15 cellular contexts compared by ENCODE assay signal in genomic region chr3:39226106-39226741, GRCh38. TPM values are rescaled to one million over a fixed set of nuclear protein-coding genes. Genes with fewer than 3 reads are reported as not detected.
DNase-seq lines count a peak whose midpoint lies in the region; ATAC-seq and TF ChIP-seq lines count a peak whose summit lies in the region.
"Had no signal": no experiment of that assay in that cellular context is flagged by ENCODE, and none has a peak within 500 bp of the region (broad histone marks: within the 10 kb centered on the region; RNA-seq: fewer than 3 reads in every experiment).

No MANE protein-coding gene starts in this region.

- peaks cover 15% of the 10 kb centered on the region for H3K4me1 Mint-ChIP-seq in stimulated activated memory B cell treated with anti-CD40 and anti-IgM and Interleukin-4, amounts not matched to agents 10 μg/mL and 1 μg/mL and 100 μg/mL, for 72 hours
- peaks cover 0 to 33% (median 2%) of the 10 kb centered on the region in 4 donors for H3K4me1 Mint-ChIP-seq in naive thymus-derived CD8-positive, alpha-beta T cell
- H3K4me1 Mint-ChIP-seq: activated CD4-positive, alpha-beta T cell treated with anti-CD3 and anti-CD28 coated beads for 36 hours had no signal

- peak overlapping the region; percentile 30 for H3K9ac ChIP-seq in OCI-LY3 (ENCODE audit: low read length)

- H3K4me2 ChIP-seq in OCI-LY3 (ENCODE audit: low read length) = peak overlapping the region; percentile 89

- no peaks in the 10 kb centered on the region for H3K36me3 ChIP-seq in OCI-LY3 (replicated peaks; ENCODE audit: low read depth, low read length)

- no peak for TF ChIP-seq CTCF in OCI-LY3 (IDR thresholded peaks at IDR 0.05; ENCODE audit: low read depth, low read length)

- H3K4me3 Mint-ChIP-seq in stimulated activated memory B cell treated with anti-CD40 and anti-IgM and Interleukin-4, amounts not matched to agents 10 μg/mL and 1 μg/mL and 100 μg/mL, for 72 hours = no peak overlapping the region
- peak overlapping the region in 1 of 10 donors; percentile 3 for H3K4me3 Mint-ChIP-seq in naive thymus-derived CD8-positive, alpha-beta T cell
- H3K4me3 Mint-ChIP-seq: activated CD4-positive, alpha-beta T cell treated with anti-CD3 and anti-CD28 coated beads for 36 hours; CD8-positive, alpha-beta T cell had no signal

- no peaks in the 10 kb centered on the region for H3K9me3 Mint-ChIP-seq in stimulated activated memory B cell treated with anti-CD40 and anti-IgM and Interleukin-4, amounts not matched to agents 10 μg/mL and 1 μg/mL and 100 μg/mL, for 72 hours
- peaks cover 0 to 1% (median 0%) of the 10 kb centered on the region in 9 donors for H3K9me3 Mint-ChIP-seq in naive thymus-derived CD8-positive, alpha-beta T cell
- H3K9me3 Mint-ChIP-seq: CD8-positive, alpha-beta T cell had no signal

- no peak overlapping the region for H3K27ac Mint-ChIP-seq in stimulated activated memory B cell treated with anti-CD40 and anti-IgM and Interleukin-4, amounts not matched to agents 10 μg/mL and 1 μg/mL and 100 μg/mL, for 72 hours
- H3K27ac Mint-ChIP-seq in naive thymus-derived CD8-positive, alpha-beta T cell = no peak overlapping the region
- H3K27ac Mint-ChIP-seq: activated CD4-positive, alpha-beta T cell treated with anti-CD3 and anti-CD28 coated beads for 36 hours; CD8-positive, alpha-beta T cell had no signal

- no peaks in the 10 kb centered on the region for H3K36me3 Mint-ChIP-seq in stimulated activated memory B cell treated with anti-CD40 and anti-IgM and Interleukin-4, amounts not matched to agents 10 μg/mL and 1 μg/mL and 100 μg/mL, for 72 hours
- peaks cover 0 to 3% (median 0%) of the 10 kb centered on the region in 3 donors for H3K36me3 Mint-ChIP-seq in naive thymus-derived CD8-positive, alpha-beta T cell
- H3K36me3 Mint-ChIP-seq: CD8-positive, alpha-beta T cell had no signal

- H3K9me3 ChIP-seq in OCI-LY3 (ENCODE audit: insufficient read depth, low read length) = no peaks in the 10 kb centered on the region

- no peaks in the 10 kb centered on the region for H4K20me1 ChIP-seq in OCI-LY3 (ENCODE audit: insufficient read depth, low read length)

- POLR2A ChIA-PET in naive thymus-derived CD8-positive, alpha-beta T cell (lab: Charles Lee) = no interaction called here

- H3K27ac ChIP-seq in OCI-LY3 (ENCODE audit: low read length) = peak overlapping the region; percentile 29

- H3K4me3 ChIP-seq in OCI-LY3 (ENCODE audit: low read length) = peak overlapping the region; percentile 57

- H2AFZ ChIP-seq in OCI-LY3 (ENCODE audit: low read depth, low read length) = no peak overlapping the region

- peaks cover 19% of the 10 kb centered on the region for H3K4me1 ChIP-seq in OCI-LY3 (ENCODE audit: low read length)

- H3K27me3 Mint-ChIP-seq in stimulated activated memory B cell treated with anti-CD40 and anti-IgM and Interleukin-4, amounts not matched to agents 10 μg/mL and 1 μg/mL and 100 μg/mL, for 72 hours = peaks cover 6% of the 10 kb centered on the region
- H3K27me3 Mint-ChIP-seq in naive thymus-derived CD8-positive, alpha-beta T cell = peaks cover 0 to 2% (median 0%) of the 10 kb centered on the region in 5 donors

- H3K79me2 ChIP-seq in OCI-LY3 (ENCODE audit: low read length) = no peaks in the 10 kb centered on the region

- no peak for DNase-seq in NCI-H2029 treated with DMSO at 0.1 percent for 48 hours (lab: John Stamatoyannopoulos, UW)
- no peak for DNase-seq in stimulated activated CD4-positive, alpha-beta T cell treated with anti-CD3 and anti-CD28 coated beads, Interleukin-4, amount 100 ng/mL, for 4 hours
- DNase-seq in naive thymus-derived CD8-positive, alpha-beta T cell = no peak
- DNase-seq: activated CD4-positive, alpha-beta T cell treated with anti-CD3 and anti-CD28 coated beads for 36 hours; activated T-cell treated with anti-CD3 and anti-CD28 coated beads, Interleukin-2, amount 50 U/mL, for 48 hours; CD8-positive, alpha-beta T cell; mesenchymal stem cell; NCI-H226; occipital lobe; T-helper 1 cell had no signal

- H3K27me3 ChIP-seq in OCI-LY3 (ENCODE audit: low read depth, low read length) = peaks cover 8% of the 10 kb centered on the region

- peak; percentile 71 for ATAC-seq in GM18907 (IDR thresholded peaks at IDR 0.05; ENCODE audit: unreplicated experiment)
- peak; percentile 74 for ATAC-seq in HG03135 (IDR thresholded peaks at IDR 0.05; ENCODE audit: unreplicated experiment)
- ATAC-seq in stimulated activated memory B cell treated with anti-CD40 and anti-IgM and Interleukin-4, amounts not matched to agents 10 μg/mL and 1 μg/mL and 100 μg/mL, for 72 hours = peak; percentile 73
- ATAC-seq in naive thymus-derived CD8-positive, alpha-beta T cell = no peak
- ATAC-seq: activated CD4-positive, alpha-beta T cell treated with anti-CD3 and anti-CD28 coated beads for 36 hours; CD8-positive, alpha-beta T cell had no signal

RNA-seq across cellular contexts. Expression of gene XIRP1, which starts 33.8 kb away (rescaled TPM):
- total RNA-seq in naive thymus-derived CD8-positive, alpha-beta T cell = not detected
- polyA plus RNA-seq in naive thymus-derived CD8-positive, alpha-beta T cell = not detected
- total RNA-seq: CD8-positive, alpha-beta T cell; dermis microvascular lymphatic vessel endothelial cell; occipital lobe had no signal

RNA-seq across cellular contexts. Expression of gene CX3CR1, which starts 53.6 kb away (rescaled TPM):
- total RNA-seq in naive thymus-derived CD8-positive, alpha-beta T cell = under 1 TPM; 0.66 to 0.96 TPM
- 10 to 100 TPM in 1 of 3 donors, 1 to 10 TPM in 2; 2.8 to 61.8 (median 3.4) TPM for polyA plus RNA-seq in naive thymus-derived CD8-positive, alpha-beta T cell
- total RNA-seq: dermis microvascular lymphatic vessel endothelial cell had no signal

Comparison
In these comparisons a context has a peak if more than half of its experiments do, and no peak if none do; other contexts are left out.
1. ATAC-seq: peak in GM18907 (single experiment), HG03135 (single experiment) and stimulated activated memory B cell treated with anti-CD40 and anti-IgM and Interleukin-4, amounts not matched to agents 10 μg/mL and 1 μg/mL and 100 μg/mL, for 72 hours (single experiment); none in naive thymus-derived CD8-positive, alpha-beta T cell (0 of 2).